Comparison of ENCODE assay signal across 21 cellular contexts in the genomic region with DNA sequence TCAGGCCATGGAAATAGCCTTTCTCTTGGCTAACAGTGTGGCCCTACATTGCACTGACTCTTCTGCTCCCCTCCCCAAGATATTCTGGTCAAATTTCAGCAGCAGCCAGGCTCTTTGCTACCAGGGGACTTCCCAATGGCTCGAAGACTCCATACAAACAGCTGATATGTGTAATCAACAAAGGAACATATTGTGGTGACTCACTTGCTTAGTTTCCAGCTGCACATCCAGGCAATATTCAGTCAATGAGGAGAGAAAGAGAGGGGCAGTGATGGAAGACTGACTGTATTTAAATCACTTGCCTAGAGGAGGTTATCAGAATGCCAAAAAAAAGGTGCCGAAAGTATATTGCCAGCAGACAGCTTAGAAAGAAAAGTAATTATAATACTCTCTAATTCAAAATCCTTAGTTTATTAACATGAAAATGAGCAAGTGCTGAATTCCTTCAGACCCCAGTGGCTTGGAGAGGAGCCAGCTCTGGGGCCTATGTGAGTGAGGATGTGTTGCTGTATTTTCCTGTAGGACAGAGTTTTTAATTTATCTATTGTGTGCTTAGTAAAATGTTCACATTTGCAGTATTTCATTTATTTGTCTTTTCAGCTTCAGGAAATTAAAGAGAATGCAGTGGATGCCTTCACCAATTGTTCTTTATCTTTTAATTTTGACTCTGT.
DNase-seq lines count a peak whose midpoint lies in the region; ATAC-seq lines count a peak whose summit lies in the region.
"Had no signal": no experiment of that assay in that cellular context is flagged by ENCODE, and none has a peak within 500 bp of the region (broad histone marks: within the 10 kb centered on the region; RNA-seq: fewer than 3 reads in every experiment).

No MANE protein-coding gene starts in this region.

- no peak overlapping the region for H3K14ac ChIP-seq in neuronal stem cell (ENCODE audit: low read length)

- no peaks in the 10 kb centered on the region for H3K9me3 ChIP-seq in neuronal stem cell (replicated peaks in 1 of 2; ENCODE audit: control insufficient read depth in 2 of 2, insufficient read depth in 1 of 2, low read depth in 1 of 2, low read length in 2 of 2)
- H3K9me3 ChIP-seq: esophagus muscularis mucosa, pancreas, suprapubic skin had no signal

- no peak overlapping the region for H2BK5ac ChIP-seq in neuronal stem cell (ENCODE audit: low read length)

- WGBS in neuronal stem cell (ENCODE audit: extremely low coverage in 2 of 2, insufficient read length in 2 of 2, insufficient replicate concordance in 1 of 2), 2 donors = no CpG with 5 or more reads among the region's 2 CpGs

- H3K4ac ChIP-seq in neuronal stem cell (ENCODE audit: low read length) = no peak overlapping the region

- H3K36me3 ChIP-seq in neuronal stem cell (replicated peaks in 1 of 2; ENCODE audit: control insufficient read depth in 2 of 2, insufficient read depth in 2 of 2, low read length in 2 of 2) = no peaks in the 10 kb centered on the region
- H3K36me3 ChIP-seq: esophagus muscularis mucosa, pancreas, suprapubic skin had no signal

- no peak overlapping the region for H2BK120ac ChIP-seq in neuronal stem cell (ENCODE audit: low read depth, low read length)

- H3K4me1 ChIP-seq in neuronal stem cell (ENCODE audit: control insufficient read depth in 2 of 2, insufficient read depth in 1 of 2, low read depth in 1 of 2, low read length in 2 of 2) = peaks cover 0 to 9% of the 10 kb centered on the region in 2 donors
- H3K4me1 ChIP-seq: esophagus muscularis mucosa, pancreas, suprapubic skin had no signal

- H3K79me1 ChIP-seq in neuronal stem cell (ENCODE audit: low read depth, low read length) = no peaks in the 10 kb centered on the region

- intact Hi-C loops in head of caudate nucleus (cut with DNase I) = no loop called here

- no peak overlapping the region for H3K23ac ChIP-seq in neuronal stem cell (ENCODE audit: low read depth, low read length, poor library complexity)

- no peak overlapping the region for H3K27ac ChIP-seq in neuronal stem cell (replicated peaks; ENCODE audit: low read length)
- H3K27ac ChIP-seq: esophagus muscularis mucosa, KMS-11, pancreas, suprapubic skin had no signal

- no peak overlapping the region for H3K9ac ChIP-seq in neuronal stem cell (ENCODE audit: low read depth, low read length, poor library complexity)
- H3K9ac ChIP-seq: KMS-11 had no signal

- ATAC-seq in GM18498 (IDR thresholded peaks at IDR 0.05; ENCODE audit: unreplicated experiment) = no peak
- ATAC-seq in GM18867 (IDR thresholded peaks at IDR 0.05; ENCODE audit: unreplicated experiment) = no peak

- peak; percentile 5 for DNase-seq in EL
- peak; percentile 64 for DNase-seq in RPMI7951 (ENCODE audit: low read depth)
- DNase-seq in fibroblast of peridontal ligament (ENCODE audit: extremely low read depth) = peak; percentile 33
- no peak for DNase-seq in neuronal stem cell (ENCODE audit: low spot score)
- no peak for DNase-seq in activated naive CD4-positive, alpha-beta T cell (lab: John Stamatoyannopoulos, UW)
- no peak for DNase-seq in head of caudate nucleus
- DNase-seq: activated CD4-positive, alpha-beta T cell treated with anti-CD3 and anti-CD28 coated beads, Interleukin-2, amount 50 U/mL, for 48 hours; activated naive CD4-positive, alpha-beta T cell treated with anti-CD3 and anti-CD28 coated beads, Interleukin-2, amount 50 U/mL, for 16 hours; activated T-cell treated with anti-CD3 and anti-CD28 coated beads, Interleukin-2, amount 50 U/mL, for 1 hour; GDM1; GOT3; kidney; NCI-H2171 treated with DMSO at 0.1 percent for 48 hours; SW 1271 had no signal

- no peak overlapping the region for H3K4me2 ChIP-seq in neuronal stem cell (ENCODE audit: insufficient read depth, low read length, poor library complexity, severe bottlenecking)
- H3K4me2 ChIP-seq: KMS-11 had no signal

- no peaks in the 10 kb centered on the region for H3K27me3 ChIP-seq in neuronal stem cell (ENCODE audit: control insufficient read depth in 3 of 3, insufficient read depth in 3 of 3, low read depth in 1 of 3, low read length in 3 of 3)
- H3K27me3 ChIP-seq: esophagus muscularis mucosa, pancreas, suprapubic skin had no signal

- peak overlapping the region; percentile 67 for H2AFZ ChIP-seq in neuronal stem cell (ENCODE audit: low read length)

- no peak overlapping the region for H4K8ac ChIP-seq in neuronal stem cell (ENCODE audit: low read depth, low read length)

- H4K91ac ChIP-seq in neuronal stem cell (ENCODE audit: low read depth, low read length, poor library complexity) = no peak overlapping the region

- H2BK15ac ChIP-seq in neuronal stem cell (ENCODE audit: low read length) = no peak overlapping the region

- H2BK12ac ChIP-seq in neuronal stem cell (ENCODE audit: low read length) = no peak overlapping the region

- H3K18ac ChIP-seq in neuronal stem cell (ENCODE audit: low read length) = no peak overlapping the region

- no peak overlapping the region for H2AK5ac ChIP-seq in neuronal stem cell (ENCODE audit: low read depth, low read length)

- no peak overlapping the region for H3K4me3 ChIP-seq in neuronal stem cell (ENCODE audit: low read length in 2 of 2)
- H3K4me3 ChIP-seq: esophagus muscularis mucosa, pancreas, skin epidermis, suprapubic skin had no signal

Comparison
In these comparisons a context has a peak if more than half of its experiments do, and no peak if none do; other contexts are left out.
1. DNase-seq: peak in EL (single experiment), RPMI7951 (single experiment) and fibroblast of peridontal ligament (single experiment); none in neuronal stem cell (single experiment), activated naive CD4-positive, alpha-beta T cell (0 of 4) and head of caudate nucleus (0 of 42).